29 cellular contexts compared by ENCODE assay signal in genomic region chr18:23932385-23933067, GRCh38.
A peak's percentile ranks its signal among the peaks of the same experiment; 100 is the strongest.
DNase-seq lines count a peak whose midpoint lies in the region; ATAC-seq and TF ChIP-seq lines count a peak whose summit lies in the region.
"Had no signal": no experiment of that assay in that cellular context is flagged by ENCODE, and none has a peak within 500 bp of the region (broad histone marks: within the 10 kb centered on the region; RNA-seq: fewer than 3 reads in every experiment).

No MANE protein-coding gene starts in this region.

- H3K9me3 ChIP-seq in SK-N-SH (no peaks in the 10 kb centered on the region), SK-N-MC (ENCODE audit: low read depth, low read length) (no peaks in the 10 kb centered on the region), aorta (ENCODE audit: control insufficient read depth, low read length) (no peaks in the 10 kb centered on the region)

- 76% methylated on average over 8 of the region's 8 CpGs for WGBS in SK-N-SH (ENCODE audit: low lambda C conversion rate)
- WGBS in aorta, 2 donors = 86 to 91% methylated on average over 8 of the region's 8 CpGs

- H4K20me1 ChIP-seq in SK-N-SH (ENCODE audit: insufficient read depth) = no peaks in the 10 kb centered on the region

- CTCF ChIA-PET in SK-N-SH (lab: Yijun Ruan, JAX) = interaction anchor here (1.1 kb wide), 1 partner anchor 14 kb away, joined by 5 read pairs; no protein-coding TSS in a partner anchor

- peak overlapping the region in 1 of 2 experiments; percentile 61; a peak in 1 of 4 replicates for H3K27ac ChIP-seq in SK-N-SH (ENCODE audit: low read depth in 2 of 2, low read length in 1 of 2)
- H3K27ac ChIP-seq in SK-N-MC = no peak overlapping the region
- H3K27ac ChIP-seq in aorta (ENCODE audit: low read depth in 1 of 2, low read length in 2 of 2) = no peak overlapping the region
- H3K27ac ChIP-seq in coronary artery = no peak overlapping the region
- H3K27ac ChIP-seq: 22Rv1 had no signal

- H3K4me1 ChIP-seq in SK-N-SH (ENCODE audit: control insufficient read depth in 1 of 2, insufficient read depth in 2 of 2, low read depth in 1 of 2, low read length in 1 of 2) = peaks cover 17 to 46% of the 10 kb centered on the region in 2 experiments
- no peaks in the 10 kb centered on the region for H3K4me1 ChIP-seq in aorta (ENCODE audit: control insufficient read depth in 1 of 2, insufficient read depth in 2 of 2, low read length in 2 of 2)

- H3K27me3 ChIP-seq in SK-N-SH (ENCODE audit: insufficient read depth) = no peaks in the 10 kb centered on the region
- no peaks in the 10 kb centered on the region for H3K27me3 ChIP-seq in aorta (ENCODE audit: control insufficient read depth in 1 of 2, insufficient read depth in 2 of 2, low read length in 1 of 2)

- no peak for TF ChIP-seq EP300 in SK-N-SH (IDR thresholded peaks at IDR 0.05; ENCODE audit: borderline replicate concordance in 1 of 2, low read depth in 1 of 2, low read length in 1 of 2)

- H2AFZ ChIP-seq in SK-N-SH (ENCODE audit: low read depth) = no peak overlapping the region

- H3K4me3 ChIP-seq in SK-N-SH (ENCODE audit: low read depth in 2 of 2, low read length in 1 of 2) = no peak overlapping the region
- H3K4me3 ChIP-seq in SK-N-MC = no peak overlapping the region
- no peak overlapping the region for H3K4me3 ChIP-seq in aorta (ENCODE audit: low read length in 2 of 2)
- H3K4me3 ChIP-seq in coronary artery = no peak overlapping the region

- POLR2A ChIA-PET in SK-N-SH (lab: Yijun Ruan, JAX) = no interaction called here

- TF ChIP-seq CTCF in SK-N-SH (IDR thresholded peaks at IDR 0.05) = no peak
- no peak for TF ChIP-seq CTCF in coronary artery (IDR thresholded peaks at IDR 0.05)

- H3K9me2 ChIP-seq in SK-N-SH = no peaks in the 10 kb centered on the region

- ATAC-seq in SK-N-SH treated with all-trans-retinoic acid at 6 μM for 48 hours (no peak), aorta (ENCODE audit: low FRiP score) (peak; percentile 79)
- ATAC-seq: CD8-positive, alpha-beta T cell; effector memory CD8-positive, alpha-beta T cell; natural killer cell treated with Interleukin-12 subunit alpha and Interleukin-12 subunit beta and Interleukin-15 and Interleukin-18, amount 100 ng/mL, for 72 hours; stimulated activated memory B cell treated with anti-CD40 and anti-IgM and Interleukin-4, amounts not matched to agents 10 μg/mL and 1 μg/mL and 100 μg/mL, for 72 hours had no signal

- no peak for TF ChIP-seq RAD21 in SK-N-SH (IDR thresholded peaks at IDR 0.05; ENCODE audit: low read length)

- no peak overlapping the region for H3K4me2 ChIP-seq in SK-N-SH

- no peaks in the 10 kb centered on the region for H3K79me2 ChIP-seq in SK-N-SH (ENCODE audit: insufficient read depth)

- no peaks in the 10 kb centered on the region for H3K36me3 ChIP-seq in SK-N-SH (replicated peaks in 1 of 2; ENCODE audit: control insufficient read depth in 1 of 2, insufficient read depth in 2 of 2, low read length in 1 of 2)
- no peaks in the 10 kb centered on the region for H3K36me3 ChIP-seq in SK-N-MC (ENCODE audit: insufficient read depth, low read length)
- no peaks in the 10 kb centered on the region for H3K36me3 ChIP-seq in aorta (ENCODE audit: control insufficient read depth in 1 of 2, insufficient read depth in 2 of 2, low read length in 1 of 2)

- DNase-seq in SK-N-SH = no peak
- peak; percentile 8 for DNase-seq in SK-N-MC (ENCODE audit: low read depth, low spot score)
- peak; percentile 11 for DNase-seq in islet precursor cell
- no peak for DNase-seq in aorta
- no peak for DNase-seq in coronary artery (ENCODE audit: low spot score)
- DNase-seq in NCI-H2107 treated with DMSO at 0.1 percent for 48 hours (lab: John Stamatoyannopoulos, UW; ENCODE audit: unreplicated experiment) = no peak
- DNase-seq in amniotic stem cell (lab: John Stamatoyannopoulos, UW) = no peak
- DNase-seq: activated CD4-positive, alpha-beta T cell treated with anti-CD3 and anti-CD28 coated beads for 48 hours; activated CD8-positive, alpha-beta memory T cell treated with anti-CD3 and anti-CD28 coated beads for 24 hours; activated effector memory CD4-positive, alpha-beta T cell treated with anti-CD3 and anti-CD28 coated beads, Interleukin-2, amount 50 U/mL, for 16 hours; activated naive CD8-positive, alpha-beta T cell treated with anti-CD3 and anti-CD28 coated beads for 36 hours; activated T-cell treated with anti-CD3 and anti-CD28 coated beads, Interleukin-2, amount 50 U/mL, for 1 hour; AML-193; CD8-positive, alpha-beta T cell; central memory CD4-positive, alpha-beta T cell; effector memory CD8-positive, alpha-beta T cell; erythroblast; foreskin melanocyte; NCI-H1092; NCI-H1694 treated with DMSO at 0.1 percent for 48 hours; NCI-H446 treated with DMSO at 0.1 percent for 48 hours; NCI-H82; occipital lobe; SIG-M5; substantia nigra had no signal

- peaks cover 21% of the 10 kb centered on the region for H3F3A ChIP-seq in SK-N-SH (replicated peaks; ENCODE audit: insufficient read depth)

- H3K9ac ChIP-seq in SK-N-SH (no peak overlapping the region), SK-N-MC (ENCODE audit: insufficient read length) (no peak overlapping the region)

- intact Hi-C loops in aorta (cut with DNase I) = no loop called here

TF ChIP-seq in SK-N-SH treated with all-trans-retinoic acid at 6 μM for 48 hours, 23 proteins besides CTCF, POLR2A, EP300 and RAD21 (continues in another document):
- TF ChIP-seq ZC3H10 (CRISPR knock-in tag; IDR thresholded peaks at IDR 0.05) (no peak), CSDC2 (CRISPR knock-in tag; IDR thresholded peaks at IDR 0.05) (no peak), ZNF70 (CRISPR knock-in tag; IDR thresholded peaks at IDR 0.05) (no peak), BACH2 (CRISPR knock-in tag; IDR thresholded peaks at IDR 0.05; ENCODE audit: borderline replicate concordance) (no peak), GLIS3 (CRISPR knock-in tag; IDR thresholded peaks at IDR 0.05) (no peak), POU6F1 (CRISPR knock-in tag; IDR thresholded peaks at IDR 0.05; ENCODE audit: borderline replicate concordance, low read depth) (no peak), ISL1 (CRISPR knock-in tag; IDR thresholded peaks at IDR 0.05) (peak; percentile 53)
- TF ChIP-seq, protein P1, sequence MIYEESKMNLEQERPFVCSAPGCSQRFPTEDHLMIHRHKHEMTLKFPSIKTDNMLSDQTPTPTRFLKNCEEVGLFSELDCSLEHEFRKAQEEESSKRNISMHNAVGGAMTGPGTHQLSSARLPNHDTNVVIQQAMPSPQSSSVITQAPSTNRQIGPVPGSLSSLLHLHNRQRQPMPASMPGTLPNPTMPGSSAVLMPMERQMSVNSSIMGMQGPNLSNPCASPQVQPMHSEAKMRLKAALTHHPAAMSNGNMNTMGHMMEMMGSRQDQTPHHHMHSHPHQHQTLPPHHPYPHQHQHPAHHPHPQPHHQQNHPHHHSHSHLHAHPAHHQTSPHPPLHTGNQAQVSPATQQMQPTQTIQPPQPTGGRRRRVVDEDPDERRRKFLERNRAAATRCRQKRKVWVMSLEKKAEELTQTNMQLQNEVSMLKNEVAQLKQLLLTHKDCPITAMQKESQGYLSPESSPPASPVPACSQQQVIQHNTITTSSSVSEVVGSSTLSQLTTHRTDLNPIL (CRISPR knock-in tag; IDR thresholded peaks at IDR 0.05; ENCODE audit: low read depth) = no peak

TF ChIP-seq in SK-N-SH, 30 proteins besides CTCF, POLR2A, EP300 and RAD21:
- TF ChIP-seq FOXM1 (IDR thresholded peaks at IDR 0.05; ENCODE audit: low read depth) (no peak), RXRA (IDR thresholded peaks at IDR 0.05; ENCODE audit: borderline replicate concordance, low read depth) (no peak), NFIC (IDR thresholded peaks at IDR 0.05; ENCODE audit: borderline replicate concordance) (no peak), RCOR1 (IDR thresholded peaks at IDR 0.05; ENCODE audit: low read length) (no peak), SMC3 (IDR thresholded peaks at IDR 0.05; ENCODE audit: low read depth, low read length) (no peak), FOSL2 (IDR thresholded peaks at IDR 0.05; ENCODE audit: borderline replicate concordance, low read depth) (no peak), TCF12 (IDR thresholded peaks at IDR 0.05) (no peak), SIN3A (IDR thresholded peaks at IDR 0.05; ENCODE audit: borderline replicate concordance, low read depth, low read length) (no peak), ELF1 (IDR thresholded peaks at IDR 0.05) (no peak), TEAD4 (IDR thresholded peaks at IDR 0.05; ENCODE audit: borderline replicate concordance, insufficient read depth) (no peak), MEF2A (IDR thresholded peaks at IDR 0.05; ENCODE audit: borderline replicate concordance, low read depth) (no peak), EZH2phosphoT487 (IDR thresholded peaks at IDR 0.05; ENCODE audit: borderline replicate concordance, low read depth) (no peak), MXI1 (IDR thresholded peaks at IDR 0.05; ENCODE audit: low read depth, low read length) (no peak)
- TF ChIP-seq, protein P2, sequence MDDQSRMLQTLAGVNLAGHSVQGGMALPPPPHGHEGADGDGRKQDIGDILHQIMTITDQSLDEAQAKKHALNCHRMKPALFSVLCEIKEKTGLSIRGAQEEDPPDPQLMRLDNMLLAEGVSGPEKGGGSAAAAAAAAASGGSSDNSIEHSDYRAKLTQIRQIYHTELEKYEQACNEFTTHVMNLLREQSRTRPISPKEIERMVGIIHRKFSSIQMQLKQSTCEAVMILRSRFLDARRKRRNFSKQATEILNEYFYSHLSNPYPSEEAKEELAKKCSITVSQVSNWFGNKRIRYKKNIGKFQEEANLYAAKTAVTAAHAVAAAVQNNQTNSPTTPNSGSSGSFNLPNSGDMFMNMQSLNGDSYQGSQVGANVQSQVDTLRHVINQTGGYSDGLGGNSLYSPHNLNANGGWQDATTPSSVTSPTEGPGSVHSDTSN (IDR thresholded peaks at IDR 0.05) = no peak
- TF ChIP-seq, protein P3, sequence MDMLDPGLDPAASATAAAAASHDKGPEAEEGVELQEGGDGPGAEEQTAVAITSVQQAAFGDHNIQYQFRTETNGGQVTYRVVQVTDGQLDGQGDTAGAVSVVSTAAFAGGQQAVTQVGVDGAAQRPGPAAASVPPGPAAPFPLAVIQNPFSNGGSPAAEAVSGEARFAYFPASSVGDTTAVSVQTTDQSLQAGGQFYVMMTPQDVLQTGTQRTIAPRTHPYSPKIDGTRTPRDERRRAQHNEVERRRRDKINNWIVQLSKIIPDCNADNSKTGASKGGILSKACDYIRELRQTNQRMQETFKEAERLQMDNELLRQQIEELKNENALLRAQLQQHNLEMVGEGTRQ (IDR thresholded peaks at IDR 0.05; ENCODE audit: borderline replicate concordance, low read depth, low read length) = no peak
- TF ChIP-seq, protein P4, sequence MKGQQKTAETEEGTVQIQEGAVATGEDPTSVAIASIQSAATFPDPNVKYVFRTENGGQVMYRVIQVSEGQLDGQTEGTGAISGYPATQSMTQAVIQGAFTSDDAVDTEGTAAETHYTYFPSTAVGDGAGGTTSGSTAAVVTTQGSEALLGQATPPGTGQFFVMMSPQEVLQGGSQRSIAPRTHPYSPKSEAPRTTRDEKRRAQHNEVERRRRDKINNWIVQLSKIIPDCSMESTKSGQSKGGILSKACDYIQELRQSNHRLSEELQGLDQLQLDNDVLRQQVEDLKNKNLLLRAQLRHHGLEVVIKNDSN (IDR thresholded peaks at IDR 0.05; ENCODE audit: borderline replicate concordance, low read depth) = no peak

Comparison
In these comparisons a context has a peak if more than half of its experiments do, and no peak if none do; other contexts are left out.
1. DNase-seq: peak in SK-N-MC (single experiment) and islet precursor cell (single experiment); none in SK-N-SH (single experiment), aorta (0 of 2), coronary artery (single experiment), NCI-H2107 treated with DMSO at 0.1 percent for 48 hours (single experiment) and amniotic stem cell (single experiment).